22 cellular contexts compared by ENCODE assay signal in the genomic region with DNA sequence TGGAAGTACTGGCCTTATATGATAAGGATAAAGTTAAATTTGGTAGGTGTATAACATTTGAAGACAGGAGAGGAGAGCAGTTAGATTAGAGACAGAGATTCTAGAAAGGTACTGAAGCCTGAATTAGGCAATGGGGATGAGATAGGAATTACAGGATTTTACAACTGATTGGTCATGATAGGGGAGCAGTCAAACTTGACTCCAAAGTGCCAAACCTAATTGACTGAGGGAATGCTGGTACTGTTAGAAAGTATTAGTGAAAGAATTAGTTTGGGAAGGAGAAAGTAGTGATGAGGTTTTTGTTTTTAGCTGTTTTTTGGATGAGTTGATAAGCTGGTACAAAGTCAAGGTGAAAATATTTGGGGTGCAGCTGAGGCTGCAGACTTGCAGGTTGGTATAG.
"Had no signal": no experiment of that assay in that cellular context is flagged by ENCODE, and none has a peak within 500 bp of the region (broad histone marks: within the 10 kb centered on the region; RNA-seq: fewer than 3 reads in every experiment).

No MANE protein-coding gene starts in this region.

- H3K36me3 ChIP-seq: breast epithelium, colonic mucosa, gastrocnemius medialis, pancreas had no signal

- FAIRE-seq: pancreas had no signal

- DNase-seq: activated B cell treated with CpG ODN at 0.5 μM for 24 hours; activated CD4-positive, alpha-beta T cell treated with anti-CD3 and anti-CD28 coated beads for 36 hours; activated CD4-positive, alpha-beta T cell treated with anti-CD3 and anti-CD28 coated beads, Interleukin-2, amount 50 U/mL, for 4 hours; activated CD8-positive, alpha-beta memory T cell treated with anti-CD3 and anti-CD28 coated beads for 24 hours; activated CD8-positive, alpha-beta memory T cell treated with anti-CD3 and anti-CD28 coated beads, Interleukin-2, amount 50 U/mL, for 4 hours; activated naive CD4-positive, alpha-beta T cell treated with Interleukin-2 at 50 U/mL for 16 hours; activated naive CD8-positive, alpha-beta T cell treated with anti-CD3 and anti-CD28 coated beads for 36 hours; activated T-cell treated with anti-CD3 and anti-CD28 coated beads, Interleukin-2, amount 50 U/mL, for 4 hours; colonic mucosa; dorsolateral prefrontal cortex; effector memory CD8-positive, alpha-beta T cell; esophagus squamous epithelium; gastrocnemius medialis; hippocampal formation; left ventricle myocardium superior; pancreas; psoas muscle; right cardiac atrium; stimulated activated CD4-positive, alpha-beta T cell treated with anti-CD3 and anti-CD28 coated beads, Interleukin-4, amount 100 ng/mL, for 4 hours had no signal

- H3K27me3 Mint-ChIP-seq: activated B cell treated with CpG ODN at 0.5 μM for 24 hours; activated CD4-positive, alpha-beta T cell treated with anti-CD3 and anti-CD28 coated beads for 36 hours; activated naive CD8-positive, alpha-beta T cell treated with anti-CD3 and anti-CD28 coated beads for 36 hours; effector memory CD8-positive, alpha-beta T cell; natural killer cell treated with Interleukin-12 subunit alpha and Interleukin-12 subunit beta and Interleukin-15 and Interleukin-18, amount 100 ng/mL, for 72 hours had no signal

- H3K4me1 ChIP-seq: breast epithelium, colonic mucosa had no signal

- H3K9me3 ChIP-seq: breast epithelium, colonic mucosa, esophagus squamous epithelium, gastrocnemius medialis, pancreas, psoas muscle had no signal

- H3K36me3 Mint-ChIP-seq: natural killer cell treated with Interleukin-12 subunit alpha and Interleukin-12 subunit beta and Interleukin-15 and Interleukin-18, amount 100 ng/mL, for 72 hours had no signal

- H3K27ac Mint-ChIP-seq: activated B cell treated with CpG ODN at 0.5 μM for 24 hours; activated CD4-positive, alpha-beta T cell treated with anti-CD3 and anti-CD28 coated beads for 36 hours; activated naive CD8-positive, alpha-beta T cell treated with anti-CD3 and anti-CD28 coated beads for 36 hours; effector memory CD8-positive, alpha-beta T cell; natural killer cell treated with Interleukin-12 subunit alpha and Interleukin-12 subunit beta and Interleukin-15 and Interleukin-18, amount 100 ng/mL, for 72 hours; T-helper 1 cell treated with Interleukin-12 subunit alpha and Interleukin-12 subunit beta and Interleukin-4 antibody, amounts not matched to agents 30 μg/mL and 1 μg/mL, for 36 hours had no signal

- H3K9me3 Mint-ChIP-seq: activated B cell treated with CpG ODN at 0.5 μM for 24 hours; activated naive CD8-positive, alpha-beta T cell treated with anti-CD3 and anti-CD28 coated beads for 36 hours; activated T-cell treated with anti-CD3 and anti-CD28 coated beads, Interleukin-2, amount 50 U/mL, for 4 hours; effector memory CD8-positive, alpha-beta T cell; natural killer cell treated with Interleukin-12 subunit alpha and Interleukin-12 subunit beta and Interleukin-15 and Interleukin-18, amount 100 ng/mL, for 72 hours; T-helper 1 cell treated with Interleukin-12 subunit alpha and Interleukin-12 subunit beta and Interleukin-4 antibody, amounts not matched to agents 30 μg/mL and 1 μg/mL, for 36 hours had no signal

- H3K4me3 Mint-ChIP-seq: activated B cell treated with CpG ODN at 0.5 μM for 24 hours; activated CD4-positive, alpha-beta T cell treated with anti-CD3 and anti-CD28 coated beads for 36 hours; activated naive CD8-positive, alpha-beta T cell treated with anti-CD3 and anti-CD28 coated beads for 36 hours; activated T-cell treated with anti-CD3 and anti-CD28 coated beads, Interleukin-2, amount 50 U/mL, for 4 hours; natural killer cell treated with Interleukin-12 subunit alpha and Interleukin-12 subunit beta and Interleukin-15 and Interleukin-18, amount 100 ng/mL, for 72 hours; T-helper 1 cell treated with Interleukin-12 subunit alpha and Interleukin-12 subunit beta and Interleukin-4 antibody, amounts not matched to agents 30 μg/mL and 1 μg/mL, for 36 hours had no signal

- H3K27me3 ChIP-seq: breast epithelium, colonic mucosa, dorsolateral prefrontal cortex, esophagus squamous epithelium, gastrocnemius medialis, pancreas had no signal

- H3K4me3 ChIP-seq: breast epithelium, colonic mucosa, dorsolateral prefrontal cortex, esophagus squamous epithelium, gastrocnemius medialis, pancreas, psoas muscle had no signal

- H3K27ac ChIP-seq: breast epithelium, colonic mucosa, dorsolateral prefrontal cortex, esophagus squamous epithelium, gastrocnemius medialis, pancreas, psoas muscle had no signal
